Comparison of ENCODE assay signal across 8 cellular contexts in genomic region chr6:122381494-122382083, GRCh38. TPM values are rescaled to one million over a fixed set of nuclear protein-coding genes. Genes with fewer than 3 reads are reported as not detected.
DNase-seq lines count a peak whose midpoint lies in the region; ATAC-seq and TF ChIP-seq lines count a peak whose summit lies in the region.

No MANE protein-coding gene starts in this region.

- peaks cover 6 to 9% (median 8%) of the 10 kb centered on the region in 3 donors for H3K4me1 Mint-ChIP-seq in CD8-positive, alpha-beta memory T cell
- H3K4me1 Mint-ChIP-seq in activated CD4-positive, alpha-beta memory T cell treated with anti-CD3 and anti-CD28 coated beads, Interleukin-2, amount 10 ng/mL, durations not matched to agents 7 days and 5 days, result no peaks in the 10 kb centered on the region
- no peaks in the 10 kb centered on the region for H3K4me1 Mint-ChIP-seq in endothelial cell (ENCODE audit: unreplicated experiment)

- DNase-seq in CD8-positive, alpha-beta memory T cell, result peak; percentile 17 to 71 (median 57)
- peak; percentile 76 for DNase-seq in NCI-H748 (lab: John Stamatoyannopoulos, UW; ENCODE audit: unreplicated experiment)
- DNase-seq in activated CD4-positive, alpha-beta memory T cell treated with anti-CD3 and anti-CD28 coated beads, Interleukin-2, amount 10 ng/mL, durations not matched to agents 7 days and 5 days, result peak; percentile 51
- peak; percentile 52 for DNase-seq in endothelial cell (ENCODE audit: low spot score)
- peak; percentile 63 for DNase-seq in mucosa of gallbladder (ENCODE audit: low spot score)
- peak; percentile 37 for DNase-seq in stimulated activated naive CD4-positive, alpha-beta T cell treated with Interleukin-2 at 50 U/mL for 16 hours (lab: John Stamatoyannopoulos, UW)

- CTCF ChIA-PET in CD8-positive, alpha-beta memory T cell (lab: Charles Lee), result interaction anchor here (1.0 to 3.7 kb wide), 10 partner anchors 10 to 149 kb away, joined by 3 to 17 read pairs (median 4); partner anchors contain the start of genes HSF2 and SERINC1
- CTCF ChIA-PET in activated CD4-positive, alpha-beta memory T cell treated with anti-CD3 and anti-CD28 coated beads, Interleukin-2, amount 10 ng/mL, durations not matched to agents 7 days and 5 days (lab: Charles Lee), result interaction anchor here (0.6 to 6.7 kb wide), 8 partner anchors 10 to 229 kb away, joined by 3 to 56 read pairs (median 4); partner anchors contain the start of genes HSF2 and PKIB

- H3K9me3 Mint-ChIP-seq in CD8-positive, alpha-beta memory T cell, result no peaks in the 10 kb centered on the region
- no peaks in the 10 kb centered on the region for H3K9me3 Mint-ChIP-seq in activated CD4-positive, alpha-beta memory T cell treated with anti-CD3 and anti-CD28 coated beads, Interleukin-2, amount 10 ng/mL, durations not matched to agents 7 days and 5 days
- H3K9me3 Mint-ChIP-seq in endothelial cell (ENCODE audit: unreplicated experiment), result no peaks in the 10 kb centered on the region

- H3K4me3 Mint-ChIP-seq in CD8-positive, alpha-beta memory T cell, result no peak overlapping the region
- H3K4me3 Mint-ChIP-seq in activated CD4-positive, alpha-beta memory T cell treated with anti-CD3 and anti-CD28 coated beads, Interleukin-2, amount 10 ng/mL, durations not matched to agents 7 days and 5 days, result no peak overlapping the region
- H3K4me3 Mint-ChIP-seq in endothelial cell (ENCODE audit: unreplicated experiment), result no peak overlapping the region

- ATAC-seq in GM19324 (IDR thresholded peaks at IDR 0.05; ENCODE audit: low FRiP score, unreplicated experiment) (peak; percentile 98), HG03354 (IDR thresholded peaks at IDR 0.05; ENCODE audit: poor library complexity, severe bottlenecking, unreplicated experiment) (peak; percentile 100)

- POLR2A ChIA-PET in CD8-positive, alpha-beta memory T cell (lab: Charles Lee), result no interaction called here
- POLR2A ChIA-PET in activated CD4-positive, alpha-beta memory T cell treated with anti-CD3 and anti-CD28 coated beads, Interleukin-2, amount 10 ng/mL, durations not matched to agents 7 days and 5 days (lab: Charles Lee), result no interaction called here

- no peak overlapping the region for H3K4me3 ChIP-seq in CD8-positive, alpha-beta memory T cell (ENCODE audit: low read length)

- peak; percentile 54 for TF ChIP-seq CTCF in endothelial cell (IDR thresholded peaks at IDR 0.05; ENCODE audit: unreplicated experiment)

- no peaks in the 10 kb centered on the region for H3K4me1 ChIP-seq in CD8-positive, alpha-beta memory T cell (ENCODE audit: insufficient read depth, low read length)

- H3K9me3 ChIP-seq in CD8-positive, alpha-beta memory T cell (ENCODE audit: low read length), result no peaks in the 10 kb centered on the region

- H3K27me3 ChIP-seq in CD8-positive, alpha-beta memory T cell (ENCODE audit: insufficient read depth, low read length, poor library complexity, severe bottlenecking), result no peaks in the 10 kb centered on the region

- H3K27ac Mint-ChIP-seq in CD8-positive, alpha-beta memory T cell, result no peak overlapping the region
- H3K27ac Mint-ChIP-seq in activated CD4-positive, alpha-beta memory T cell treated with anti-CD3 and anti-CD28 coated beads, Interleukin-2, amount 10 ng/mL, durations not matched to agents 7 days and 5 days, result no peak overlapping the region
- H3K27ac Mint-ChIP-seq in endothelial cell (ENCODE audit: unreplicated experiment), result no peak overlapping the region

- H3K36me3 Mint-ChIP-seq in CD8-positive, alpha-beta memory T cell, result no peaks in the 10 kb centered on the region
- no peaks in the 10 kb centered on the region for H3K36me3 Mint-ChIP-seq in activated CD4-positive, alpha-beta memory T cell treated with anti-CD3 and anti-CD28 coated beads, Interleukin-2, amount 10 ng/mL, durations not matched to agents 7 days and 5 days (ENCODE audit: low read depth)
- no peaks in the 10 kb centered on the region for H3K36me3 Mint-ChIP-seq in endothelial cell (ENCODE audit: low read depth, unreplicated experiment)

- peaks cover 4 to 16% of the 10 kb centered on the region in 2 donors for H3K27me3 Mint-ChIP-seq in CD8-positive, alpha-beta memory T cell
- H3K27me3 Mint-ChIP-seq in activated CD4-positive, alpha-beta memory T cell treated with anti-CD3 and anti-CD28 coated beads, Interleukin-2, amount 10 ng/mL, durations not matched to agents 7 days and 5 days, result peaks cover 21% of the 10 kb centered on the region
- H3K27me3 Mint-ChIP-seq in endothelial cell (ENCODE audit: unreplicated experiment), result peaks cover 3% of the 10 kb centered on the region

- no peaks in the 10 kb centered on the region for H3K36me3 ChIP-seq in CD8-positive, alpha-beta memory T cell (ENCODE audit: insufficient read depth, low read length)

- no peak overlapping the region for H3K27ac ChIP-seq in CD8-positive, alpha-beta memory T cell (ENCODE audit: low read depth, low read length)

RNA-seq across cellular contexts. Expression of gene HSF2, which starts 17.9 kb away (rescaled TPM):
- 10 to 100 TPM; 16.9 to 17.6 TPM for total RNA-seq in CD8-positive, alpha-beta memory T cell
- 15.5 TPM for polyA plus RNA-seq in CD8-positive, alpha-beta memory T cell
- 10 to 100 TPM; 12.0 to 13.3 TPM for total RNA-seq in activated CD4-positive, alpha-beta memory T cell treated with anti-CD3 and anti-CD28 coated beads, Interleukin-2, amount 10 ng/mL, durations not matched to agents 7 days and 5 days
- total RNA-seq in endothelial cell (ENCODE audit: unreplicated experiment), result 13.9 TPM
- 9.3 TPM for total RNA-seq in mucosa of gallbladder
